ENCODE assay signal across 31 cellular contexts in the genomic region with DNA sequence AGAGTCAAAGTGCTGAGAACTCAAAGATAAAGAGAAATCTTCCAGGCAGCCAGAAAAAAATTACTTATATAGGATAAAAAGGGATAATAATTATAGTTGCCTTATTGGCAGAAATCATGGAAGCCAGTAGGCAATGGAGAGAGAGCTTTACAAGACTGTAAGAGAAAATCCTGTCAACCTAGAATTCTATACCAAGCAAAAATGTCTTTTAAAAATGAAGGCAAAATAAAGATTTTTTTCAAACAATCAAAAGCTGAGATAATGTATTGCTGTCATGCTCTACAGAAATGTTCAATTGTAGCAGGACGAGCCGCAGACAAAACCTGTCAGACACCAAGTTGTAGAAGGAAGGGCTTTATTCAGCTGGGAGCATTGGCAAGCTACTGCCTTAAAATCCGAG.
"Had no signal": no experiment of that assay in that cellular context is flagged by ENCODE, and none has a peak within 500 bp of the region (broad histone marks: within the 10 kb centered on the region; RNA-seq: fewer than 3 reads in every experiment).

No MANE protein-coding gene starts in this region.

- H3K4me3 Mint-ChIP-seq: natural killer cell; nephron; neural progenitor cell; stimulated activated memory B cell treated with anti-CD40 and anti-IgM and Interleukin-4, amounts not matched to agents 10 μg/mL and 1 μg/mL and 100 μg/mL, for 72 hours; stimulated activated naive CD8-positive, alpha-beta T cell treated with anti-CD3 and anti-CD28 coated beads, Interleukin-15, amount 100 ng/mL, for 72 hours; type B pancreatic cell had no signal

- H3K9me3 ChIP-seq: ovary, suprapubic skin, testis, upper lobe of right lung had no signal

- H3K36me3 ChIP-seq: neural progenitor cell, ovary, spleen, suprapubic skin, tibial artery, transverse colon, upper lobe of right lung, uterus had no signal

- DNase-seq: natural killer cell; occipital lobe; ovary; posterior cingulate gyrus; psoas muscle; right cardiac atrium; spleen; stimulated activated CD4-positive, alpha-beta T cell treated with anti-CD3 and anti-CD28 coated beads, Interleukin-12 subunit alpha, Interleukin-12 subunit beta, amount 100 ng/mL, for 4 hours; stimulated activated CD4-positive, alpha-beta T cell treated with anti-CD3 and anti-CD28 coated beads, Interleukin-1b, Interleukin-23, amount 100 ng/mL, for 48 hours; stimulated activated CD4-positive, alpha-beta T cell treated with anti-CD3 and anti-CD28 coated beads, Interleukin-4, amount 100 ng/mL, for 1 hour; stimulated activated CD4-positive, alpha-beta T cell treated with anti-CD3 and anti-CD28 coated beads, Interleukin-4, amount 100 ng/mL, for 4 hours; stimulated activated CD8-positive, alpha-beta memory T cell treated with anti-CD3 and anti-CD28 coated beads, Interleukin-4, amount 100 ng/mL, for 48 hours; stimulated activated naive CD4-positive, alpha-beta T cell; stimulated activated naive CD8-positive, alpha-beta T cell treated with anti-CD3 and anti-CD28 coated beads, Interleukin-15, amount 100 ng/mL, for 72 hours; stimulated activated naive CD8-positive, alpha-beta T cell treated with anti-CD3 and anti-CD28 coated beads, Interleukin-15, Interleukin-2, amounts not matched to agents 100 U/mL and 50 U/mL, for 24 hours; substantia nigra; testis; tibial artery; transverse colon; upper lobe of right lung; uterus had no signal

- H3K4me1 Mint-ChIP-seq: natural killer cell, nephron had no signal

- H3K4me3 ChIP-seq: neural progenitor cell, ovary, psoas muscle, skin epidermis, smooth muscle cell, spleen, suprapubic skin, testis, tibial artery, transverse colon, upper lobe of right lung, uterus had no signal

- H3K27ac Mint-ChIP-seq: natural killer cell; nephron; neural progenitor cell; progenitor cell of endocrine pancreas; stimulated activated memory B cell treated with anti-CD40 and anti-IgM and Interleukin-4, amounts not matched to agents 10 μg/mL and 1 μg/mL and 100 μg/mL, for 72 hours; stimulated activated naive CD8-positive, alpha-beta T cell treated with anti-CD3 and anti-CD28 coated beads, Interleukin-15, amount 100 ng/mL, for 72 hours; type B pancreatic cell had no signal

- H3K27ac ChIP-seq: neural progenitor cell, ovary, parathyroid adenoma, psoas muscle, skin epidermis, spleen, suprapubic skin, testis, tibial artery, transverse colon, upper lobe of right lung, uterus had no signal

- H3K4me2 ChIP-seq: neural progenitor cell, smooth muscle cell had no signal

- ATAC-seq: natural killer cell; psoas muscle; right cardiac atrium; sciatic nerve; stimulated activated memory B cell treated with anti-CD40 and anti-IgM and Interleukin-4, amounts not matched to agents 10 μg/mL and 1 μg/mL and 100 μg/mL, for 72 hours; stimulated activated naive CD8-positive, alpha-beta T cell treated with anti-CD3 and anti-CD28 coated beads, Interleukin-15, amount 100 ng/mL, for 72 hours; stimulated activated naive CD8-positive, alpha-beta T cell treated with anti-CD3 and anti-CD28 coated beads, Interleukin-15, Interleukin-2, amounts not matched to agents 100 U/mL and 50 U/mL, for 24 hours; upper lobe of right lung had no signal

- H3K4me1 ChIP-seq: parathyroid adenoma, psoas muscle, testis, tibial artery, transverse colon, upper lobe of right lung, uterus had no signal

- H3K9ac ChIP-seq: neural progenitor cell, parathyroid adenoma had no signal

- H3K27me3 Mint-ChIP-seq: progenitor cell of endocrine pancreas; stimulated activated naive CD8-positive, alpha-beta T cell treated with anti-CD3 and anti-CD28 coated beads, Interleukin-15, amount 100 ng/mL, for 72 hours; type B pancreatic cell had no signal

- H3K79me2 ChIP-seq: parathyroid adenoma had no signal

- H3K27me3 ChIP-seq: neural progenitor cell, ovary, suprapubic skin, testis, tibial artery, transverse colon, upper lobe of right lung, uterus had no signal

- H3K36me3 Mint-ChIP-seq: neural progenitor cell had no signal

- H2AFZ ChIP-seq: neural progenitor cell, parathyroid adenoma had no signal
